In the genomic region with DNA sequence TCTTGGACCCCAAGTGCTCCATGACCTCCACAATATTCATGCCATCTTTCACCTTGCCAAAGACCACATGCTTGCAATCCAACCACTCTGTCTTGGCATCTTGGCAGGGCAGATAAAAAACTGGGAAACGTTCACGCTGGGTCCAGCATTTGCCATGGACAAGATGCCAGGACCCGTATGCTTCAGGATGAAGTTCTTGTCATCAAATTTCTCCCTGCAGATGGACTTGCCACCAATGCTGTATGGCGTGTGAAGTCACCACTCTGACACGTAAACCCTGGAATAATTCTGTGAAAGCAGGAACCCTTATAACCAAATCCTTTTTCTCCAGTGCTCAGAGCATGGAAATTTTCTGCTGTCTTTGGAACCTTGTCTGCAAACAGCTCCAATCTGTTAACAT, we compare ENCODE assay signal across 12 cellular contexts. TPM values are rescaled to one million over a fixed set of nuclear protein-coding genes. Genes with fewer than 3 reads are reported as not detected.
DNase-seq lines count a peak whose midpoint lies in the region; ATAC-seq lines count a peak whose summit lies in the region.
"Had no signal": no experiment of that assay in that cellular context is flagged by ENCODE, and none has a peak within 500 bp of the region (broad histone marks: within the 10 kb centered on the region; RNA-seq: fewer than 3 reads in every experiment).

No MANE protein-coding gene starts in this region.

- no peak for ATAC-seq in activated naive CD8-positive, alpha-beta T cell treated with anti-CD3 and anti-CD28 coated beads, Interleukin-2, amount 50 U/mL, for 24 hours
- no peak for ATAC-seq in activated T-helper 17 cell treated with anti-CD3 and anti-CD28 coated beads, Interleukin-2, amount 50 U/mL, for 72 hours (replicated peaks)
- ATAC-seq in naive thymus-derived CD8-positive, alpha-beta T cell = no peak
- ATAC-seq in esophagus mucosa = no peak
- ATAC-seq: K562 had no signal

- DNase-seq in T-helper 1 cell (no peak), hippocampal formation (lab: John Stamatoyannopoulos, UW) (no peak)
- no peak for DNase-seq in activated naive CD8-positive, alpha-beta T cell treated with anti-CD3 and anti-CD28 coated beads, Interleukin-2, amount 50 U/mL, for 24 hours
- no peak for DNase-seq in naive thymus-derived CD8-positive, alpha-beta T cell
- DNase-seq: NCI-H1436, NCI-H2029 treated with DMSO at 0.1 percent for 48 hours, NCI-H510A treated with DMSO at 0.1 percent for 48 hours had no signal

- H3K27ac Mint-ChIP-seq in T-helper 1 cell treated with Interleukin-12 subunit alpha and Interleukin-12 subunit beta and Interleukin-4 antibody, amounts not matched to agents 30 μg/mL and 1 μg/mL, for 36 hours = peak overlapping the region; percentile 49
- peak overlapping the region; percentile 66 for H3K27ac Mint-ChIP-seq in activated naive CD8-positive, alpha-beta T cell
- no peak overlapping the region for H3K27ac Mint-ChIP-seq in activated naive CD8-positive, alpha-beta T cell treated with anti-CD3 and anti-CD28 coated beads, Interleukin-2, amount 50 U/mL, for 24 hours
- H3K27ac Mint-ChIP-seq in activated T-helper 17 cell treated with anti-CD3 and anti-CD28 coated beads, Interleukin-2, amount 50 U/mL, for 72 hours = no peak overlapping the region
- H3K27ac Mint-ChIP-seq in naive thymus-derived CD8-positive, alpha-beta T cell = peak overlapping the region in 6 of 10 donors; percentile 14 to 77 (median 40)

- H3K9me3 Mint-ChIP-seq in T-helper 1 cell treated with Interleukin-12 subunit alpha and Interleukin-12 subunit beta and Interleukin-4 antibody, amounts not matched to agents 30 μg/mL and 1 μg/mL, for 36 hours = no peaks in the 10 kb centered on the region
- no peaks in the 10 kb centered on the region for H3K9me3 Mint-ChIP-seq in activated naive CD8-positive, alpha-beta T cell (ENCODE audit: low read depth)
- H3K9me3 Mint-ChIP-seq in activated naive CD8-positive, alpha-beta T cell treated with anti-CD3 and anti-CD28 coated beads, Interleukin-2, amount 50 U/mL, for 24 hours = no peaks in the 10 kb centered on the region
- no peaks in the 10 kb centered on the region for H3K9me3 Mint-ChIP-seq in activated T-helper 17 cell treated with anti-CD3 and anti-CD28 coated beads, Interleukin-2, amount 50 U/mL, for 72 hours
- H3K9me3 Mint-ChIP-seq in naive thymus-derived CD8-positive, alpha-beta T cell = no peaks in the 10 kb centered on the region

- no peak overlapping the region for H3K4me3 Mint-ChIP-seq in T-helper 1 cell treated with Interleukin-12 subunit alpha and Interleukin-12 subunit beta and Interleukin-4 antibody, amounts not matched to agents 30 μg/mL and 1 μg/mL, for 36 hours
- no peak overlapping the region for H3K4me3 Mint-ChIP-seq in activated naive CD8-positive, alpha-beta T cell
- H3K4me3 Mint-ChIP-seq in activated naive CD8-positive, alpha-beta T cell treated with anti-CD3 and anti-CD28 coated beads, Interleukin-2, amount 50 U/mL, for 24 hours = no peak overlapping the region
- H3K4me3 Mint-ChIP-seq in activated T-helper 17 cell treated with anti-CD3 and anti-CD28 coated beads, Interleukin-2, amount 50 U/mL, for 72 hours = peak overlapping the region; percentile 62
- H3K4me3 Mint-ChIP-seq in naive thymus-derived CD8-positive, alpha-beta T cell = no peak overlapping the region

- no peaks in the 10 kb centered on the region for H3K27me3 Mint-ChIP-seq in T-helper 1 cell treated with Interleukin-12 subunit alpha and Interleukin-12 subunit beta and Interleukin-4 antibody, amounts not matched to agents 30 μg/mL and 1 μg/mL, for 36 hours (ENCODE audit: low read depth)
- H3K27me3 Mint-ChIP-seq in activated naive CD8-positive, alpha-beta T cell = no peaks in the 10 kb centered on the region
- H3K27me3 Mint-ChIP-seq in activated naive CD8-positive, alpha-beta T cell treated with anti-CD3 and anti-CD28 coated beads, Interleukin-2, amount 50 U/mL, for 24 hours = no peaks in the 10 kb centered on the region
- no peaks in the 10 kb centered on the region for H3K27me3 Mint-ChIP-seq in activated T-helper 17 cell treated with anti-CD3 and anti-CD28 coated beads, Interleukin-2, amount 50 U/mL, for 72 hours
- H3K27me3 Mint-ChIP-seq in naive thymus-derived CD8-positive, alpha-beta T cell = no peaks in the 10 kb centered on the region

- POLR2A ChIA-PET in naive thymus-derived CD8-positive, alpha-beta T cell (lab: Charles Lee) = no interaction called here

- peaks cover 61% of the 10 kb centered on the region for H3K36me3 Mint-ChIP-seq in T-helper 1 cell treated with Interleukin-12 subunit alpha and Interleukin-12 subunit beta and Interleukin-4 antibody, amounts not matched to agents 30 μg/mL and 1 μg/mL, for 36 hours (ENCODE audit: low read depth)
- peaks cover 2% of the 10 kb centered on the region for H3K36me3 Mint-ChIP-seq in activated naive CD8-positive, alpha-beta T cell
- H3K36me3 Mint-ChIP-seq in activated naive CD8-positive, alpha-beta T cell treated with anti-CD3 and anti-CD28 coated beads, Interleukin-2, amount 50 U/mL, for 24 hours (ENCODE audit: low read depth) = peaks cover 53% of the 10 kb centered on the region
- peaks cover 98% of the 10 kb centered on the region for H3K36me3 Mint-ChIP-seq in activated T-helper 17 cell treated with anti-CD3 and anti-CD28 coated beads, Interleukin-2, amount 50 U/mL, for 72 hours (ENCODE audit: low read depth)
- H3K36me3 Mint-ChIP-seq in naive thymus-derived CD8-positive, alpha-beta T cell = peaks cover 0 to 80% (median 15%) of the 10 kb centered on the region in 3 donors

- H3K4me1 Mint-ChIP-seq in T-helper 1 cell treated with Interleukin-12 subunit alpha and Interleukin-12 subunit beta and Interleukin-4 antibody, amounts not matched to agents 30 μg/mL and 1 μg/mL, for 36 hours (ENCODE audit: low read depth) = peaks cover 45% of the 10 kb centered on the region
- H3K4me1 Mint-ChIP-seq in activated naive CD8-positive, alpha-beta T cell (ENCODE audit: low read depth) = peaks cover 30% of the 10 kb centered on the region
- H3K4me1 Mint-ChIP-seq in activated naive CD8-positive, alpha-beta T cell treated with anti-CD3 and anti-CD28 coated beads, Interleukin-2, amount 50 U/mL, for 24 hours = peaks cover 31% of the 10 kb centered on the region
- peaks cover 22% of the 10 kb centered on the region for H3K4me1 Mint-ChIP-seq in activated T-helper 17 cell treated with anti-CD3 and anti-CD28 coated beads, Interleukin-2, amount 50 U/mL, for 72 hours
- peaks cover 10 to 28% (median 21%) of the 10 kb centered on the region in 4 donors for H3K4me1 Mint-ChIP-seq in naive thymus-derived CD8-positive, alpha-beta T cell

RNA-seq across cellular contexts. Expression of a gene that starts 21.5 kb away (rescaled TPM):
- total RNA-seq in activated T-helper 17 cell treated with anti-CD3 and anti-CD28 coated beads, Interleukin-2, amount 50 U/mL, for 72 hours = 10 to 100 TPM; 38.5 to 56.1 TPM
- 10 to 100 TPM; 51.6 to 62.4 TPM for total RNA-seq in naive thymus-derived CD8-positive, alpha-beta T cell
- polyA plus RNA-seq in naive thymus-derived CD8-positive, alpha-beta T cell = 10 to 100 TPM; 64.2 to 69.3 (median 64.9) TPM
- 50.0 TPM for total RNA-seq in esophagus mucosa

RNA-seq across cellular contexts. Expression of a gene that starts 34.4 kb away (rescaled TPM):
- total RNA-seq in activated T-helper 17 cell treated with anti-CD3 and anti-CD28 coated beads, Interleukin-2, amount 50 U/mL, for 72 hours = 100 to 1,000 TPM in 1 of 2 donors, 10 to 100 TPM in 1; 83.5 to 108 TPM
- 100 to 1,000 TPM; 108 to 114 TPM for total RNA-seq in naive thymus-derived CD8-positive, alpha-beta T cell
- polyA plus RNA-seq in naive thymus-derived CD8-positive, alpha-beta T cell = 10 to 100 TPM; 36.6 to 41.6 (median 39.0) TPM
- 67.0 TPM for total RNA-seq in esophagus mucosa

Comparison
In these comparisons a context has a peak if more than half of its experiments do, and no peak if none do; other contexts are left out.
1. H3K27ac Mint-ChIP-seq: peak in T-helper 1 cell treated with Interleukin-12 subunit alpha and Interleukin-12 subunit beta and Interleukin-4 antibody, amounts not matched to agents 30 μg/mL and 1 μg/mL, for 36 hours (single experiment), activated naive CD8-positive, alpha-beta T cell (single experiment) and naive thymus-derived CD8-positive, alpha-beta T cell (6 of 10); none in activated naive CD8-positive, alpha-beta T cell treated with anti-CD3 and anti-CD28 coated beads, Interleukin-2, amount 50 U/mL, for 24 hours (single experiment) and activated T-helper 17 cell treated with anti-CD3 and anti-CD28 coated beads, Interleukin-2, amount 50 U/mL, for 72 hours (single experiment).